21 cellular contexts compared by ENCODE assay signal in genomic region chr19:31641591-31641990, GRCh38.
A peak's percentile ranks its signal among the peaks of the same experiment; 100 is the strongest.
DNase-seq lines count a peak whose midpoint lies in the region; ATAC-seq and TF ChIP-seq lines count a peak whose summit lies in the region.
"Had no signal": no experiment of that assay in that cellular context is flagged by ENCODE, and none has a peak within 500 bp of the region (broad histone marks: within the 10 kb centered on the region; RNA-seq: fewer than 3 reads in every experiment).

No MANE protein-coding gene starts in this region.

- no peak overlapping the region for H4K12ac ChIP-seq in trophoblast cell (ENCODE audit: low read depth, low read length)

- no peak overlapping the region for H2BK12ac ChIP-seq in trophoblast cell (ENCODE audit: low read length)

- H3K18ac ChIP-seq in trophoblast cell (ENCODE audit: low read length): no peak overlapping the region

- peak; percentile 61 for DNase-seq in H4 (ENCODE audit: low spot score)
- peak; percentile 36 for DNase-seq in MV-4-11 (lab: John Stamatoyannopoulos, UW)
- peak; percentile 23 for DNase-seq in astrocyte of the hippocampus (ENCODE audit: low read depth, low spot score)
- DNase-seq in trophoblast cell: no peak
- DNase-seq in stimulated activated CD4-positive, alpha-beta T cell treated with anti-CD3 and anti-CD28 coated beads, Interleukin-12 subunit alpha, Interleukin-12 subunit beta, amount 100 ng/mL, for 4 hours: no peak
- no peak for DNase-seq in MG63
- DNase-seq: BE2C; DMS53; EL; GF-D8; H9; KG1; NCI-H1048; NCI-H1417 treated with DMSO at 0.1 percent for 48 hours; NCI-H187; NCI-H2107; NK-92 treated with Interleukin-12 subunit alpha and Interleukin-12 subunit beta, amount 100 ng/mL, for 24 hours had no signal

- ATAC-seq in SK-N-SH treated with all-trans-retinoic acid at 6 μM for 48 hours: no peak
- ATAC-seq: Panc1 had no signal

- no peaks in the 10 kb centered on the region for H3K79me2 ChIP-seq in trophoblast cell (ENCODE audit: control insufficient read depth, insufficient read depth, low read length, poor library complexity)

- H3K9ac ChIP-seq in trophoblast cell (ENCODE audit: low read length): peak overlapping the region; percentile 19

- H3K79me1 ChIP-seq in trophoblast cell (ENCODE audit: low read length): no peaks in the 10 kb centered on the region

- no peak overlapping the region for H3K4me3 ChIP-seq in trophoblast cell (ENCODE audit: low read depth, low read length)
- H3K4me3 ChIP-seq in MG63: no peak overlapping the region
- H3K4me3 ChIP-seq: A549, SJSA1 had no signal

- no peak overlapping the region for H2AK5ac ChIP-seq in trophoblast cell (ENCODE audit: low read length)

- H3K27ac ChIP-seq in trophoblast cell (ENCODE audit: low read depth, low read length): no peak overlapping the region
- H3K27ac ChIP-seq: A549, SJSA1 had no signal

- no peak overlapping the region for H3K4me2 ChIP-seq in trophoblast cell (ENCODE audit: low read length)
- H3K4me2 ChIP-seq: A549 had no signal

- no peak overlapping the region for H2BK120ac ChIP-seq in trophoblast cell (ENCODE audit: insufficient read depth, low read length, poor library complexity)

- H3K9me3 ChIP-seq in trophoblast cell (ENCODE audit: insufficient read depth, low read depth, low read length) (no peaks in the 10 kb centered on the region), MG63 (0 out of 2 replicates have a peak, but pooled peaks cover 2% of the 10 kb centered on the region)
- H3K9me3 ChIP-seq: BE2C, SJSA1 had no signal

- H4K91ac ChIP-seq in trophoblast cell (ENCODE audit: low read depth, low read length): no peak overlapping the region

- H2AFZ ChIP-seq in trophoblast cell (ENCODE audit: insufficient read depth, low read length, poor library complexity): no peak overlapping the region

- H3K27me3 ChIP-seq in trophoblast cell (ENCODE audit: insufficient read depth, low read length) (no peaks in the 10 kb centered on the region), MG63 (no peaks in the 10 kb centered on the region)
- H3K27me3 ChIP-seq: BE2C, SJSA1 had no signal

- no peak overlapping the region for H4K8ac ChIP-seq in trophoblast cell (ENCODE audit: low read depth, low read length)

- H2BK5ac ChIP-seq in trophoblast cell (ENCODE audit: low read depth, low read length, poor library complexity): no peak overlapping the region

- no peaks in the 10 kb centered on the region for H3K36me3 ChIP-seq in trophoblast cell (ENCODE audit: control insufficient read depth in 1 of 2, insufficient read depth in 2 of 2, low read length in 2 of 2)
- H3K36me3 ChIP-seq in MG63: no peaks in the 10 kb centered on the region
- H3K36me3 ChIP-seq: BE2C, SJSA1 had no signal

- WGBS in trophoblast cell (ENCODE audit: extremely low coverage, insufficient coverage, insufficient read length): no CpG with 5 or more reads among the region's 2 CpGs

- H3K14ac ChIP-seq in trophoblast cell (ENCODE audit: low read length): no peak overlapping the region

- no peak overlapping the region for H3K4ac ChIP-seq in trophoblast cell (ENCODE audit: low read depth, low read length)

- no peaks in the 10 kb centered on the region for H3K4me1 ChIP-seq in trophoblast cell (ENCODE audit: control insufficient read depth in 1 of 2, insufficient read depth in 2 of 2, low read length in 2 of 2)
- H3K4me1 ChIP-seq: A549, BE2C, SJSA1 had no signal

- H3K23ac ChIP-seq in trophoblast cell (ENCODE audit: low read length): no peak overlapping the region

TF ChIP-seq in SK-N-SH treated with all-trans-retinoic acid at 6 μM for 48 hours, 23 proteins besides CTCF, POLR2A, EP300 and RAD21:
- no peak for TF ChIP-seq ZNF8 (CRISPR knock-in tag; IDR thresholded peaks at IDR 0.05)
- TF ChIP-seq PPARA (CRISPR knock-in tag; IDR thresholded peaks at IDR 0.05; ENCODE audit: borderline replicate concordance): no peak

Comparison
In these comparisons a context has a peak if more than half of its experiments do, and no peak if none do; other contexts are left out.
1. DNase-seq: peak in H4 (single experiment), MV-4-11 (single experiment) and astrocyte of the hippocampus (single experiment); none in trophoblast cell (0 of 2), stimulated activated CD4-positive, alpha-beta T cell treated with anti-CD3 and anti-CD28 coated beads, Interleukin-12 subunit alpha, Interleukin-12 subunit beta, amount 100 ng/mL, for 4 hours (single experiment) and MG63 (single experiment).